Comparison of ENCODE assay signal across 20 cellular contexts in the genomic region with DNA sequence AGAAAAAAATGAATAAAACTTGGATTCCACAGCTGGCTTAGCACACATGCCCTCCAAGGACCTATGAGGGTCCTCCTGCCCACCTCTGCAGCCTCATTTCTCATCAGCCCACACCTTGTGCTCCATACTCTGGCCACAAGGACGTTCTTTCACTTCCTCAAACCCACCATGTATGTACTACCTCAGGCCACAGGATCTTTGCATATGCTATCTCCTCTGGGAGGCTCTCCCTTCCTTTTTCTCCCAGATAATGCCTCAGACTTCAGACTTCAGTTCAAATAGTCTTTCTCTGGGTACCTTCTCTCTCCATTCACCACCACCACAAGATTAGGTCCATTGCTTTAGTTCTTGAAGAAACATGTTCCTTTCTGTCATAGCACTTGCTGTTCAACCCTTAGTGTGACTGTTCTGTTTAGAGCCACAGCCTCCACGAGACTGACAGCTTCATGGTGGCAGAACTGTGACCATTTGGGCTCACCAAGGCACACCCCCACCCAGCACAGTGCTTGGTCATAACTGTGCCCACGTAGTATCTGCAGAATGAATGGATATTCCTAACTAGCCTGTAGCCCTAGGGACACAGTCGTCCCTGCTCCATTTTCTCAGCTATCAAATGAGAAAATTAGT.
A peak's percentile ranks its signal among the peaks of the same experiment; 100 is the strongest.
DNase-seq lines count a peak whose midpoint lies in the region; ATAC-seq and TF ChIP-seq lines count a peak whose summit lies in the region.
"Had no signal": no experiment of that assay in that cellular context is flagged by ENCODE, and none has a peak within 500 bp of the region (broad histone marks: within the 10 kb centered on the region; RNA-seq: fewer than 3 reads in every experiment).

No MANE protein-coding gene starts in this region.

- H3K27ac Mint-ChIP-seq in Caco-2 (ENCODE audit: unreplicated experiment) (peak overlapping the region; percentile 20), nephron (peak overlapping the region; percentile 7 to 83 (median 22))
- no peak overlapping the region for H3K27ac Mint-ChIP-seq in naive thymus-derived CD4-positive, alpha-beta T cell
- H3K27ac Mint-ChIP-seq in activated naive CD8-positive, alpha-beta T cell treated with anti-CD3 and anti-CD28 coated beads for 36 hours = no peak overlapping the region
- H3K27ac Mint-ChIP-seq: CD4-positive, CD25-positive, alpha-beta regulatory T cell; HFFc6 had no signal

- CTCF ChIA-PET in Caco-2 (lab: Charles Lee) = no interaction called here
- CTCF ChIA-PET in naive thymus-derived CD4-positive, alpha-beta T cell (lab: Charles Lee) = no interaction called here

- H3K9me3 ChIP-seq in Caco-2 (no peaks in the 10 kb centered on the region), OCI-LY3 (ENCODE audit: insufficient read depth, low read length) (no peaks in the 10 kb centered on the region)
- H3K9me3 ChIP-seq in naive thymus-derived CD4-positive, alpha-beta T cell (ENCODE audit: control insufficient read depth in 2 of 3, low read length in 3 of 3) = no peaks in the 10 kb centered on the region

- POLR2A ChIA-PET in Caco-2 (lab: Charles Lee) = no interaction called here
- POLR2A ChIA-PET in naive thymus-derived CD4-positive, alpha-beta T cell (lab: Charles Lee) = no interaction called here

- no TSS peak for BruUV-seq in Caco-2 (replicated peaks; lab: Mats Ljungman, UMichigan)

- intact Hi-C loops in Caco-2 (cut with micrococcal nuclease; ENCODE audit: unreplicated experiment) = loop anchor here (1.0 kb wide), 1 partner anchor 20 kb away; no protein-coding TSS in a partner anchor
- intact Hi-C loops in naive thymus-derived CD4-positive, alpha-beta T cell (cut with micrococcal nuclease) = no loop called here

- peak; percentile 69 for ATAC-seq in GM21423 (IDR thresholded peaks at IDR 0.05; ENCODE audit: unreplicated experiment)
- ATAC-seq in naive thymus-derived CD4-positive, alpha-beta T cell = no peak
- ATAC-seq in activated T-cell treated with anti-CD3 and anti-CD28 coated beads, Interleukin-2, amount 50 U/mL, for 4 hours = no peak

- H3K27me3 Mint-ChIP-seq in Caco-2 (ENCODE audit: insufficient read depth, unreplicated experiment) = peaks cover 2% of the 10 kb centered on the region
- H3K27me3 Mint-ChIP-seq in nephron (ENCODE audit: low read depth) = peaks cover 7% of the 10 kb centered on the region
- peaks cover 0 to 28% (median 13%) of the 10 kb centered on the region in 5 donors for H3K27me3 Mint-ChIP-seq in naive thymus-derived CD4-positive, alpha-beta T cell
- H3K27me3 Mint-ChIP-seq in activated T-cell treated with anti-CD3 and anti-CD28 coated beads, Interleukin-2, amount 50 U/mL, for 4 hours (ENCODE audit: low read depth) = peaks cover 15% of the 10 kb centered on the region
- no peaks in the 10 kb centered on the region for H3K27me3 Mint-ChIP-seq in activated naive CD8-positive, alpha-beta T cell treated with anti-CD3 and anti-CD28 coated beads for 36 hours

- H3K4me1 ChIP-seq in Caco-2 (peaks cover 16% of the 10 kb centered on the region), OCI-LY3 (ENCODE audit: low read length) (peaks cover 11% of the 10 kb centered on the region)
- no peaks in the 10 kb centered on the region for H3K4me1 ChIP-seq in naive thymus-derived CD4-positive, alpha-beta T cell (ENCODE audit: control insufficient read depth in 2 of 2, insufficient read depth in 2 of 2, low read length in 2 of 2)

- H2AFZ ChIP-seq in OCI-LY3 (ENCODE audit: low read depth, low read length) = no peak overlapping the region

- no peak overlapping the region for H3K4me3 Mint-ChIP-seq in Caco-2 (ENCODE audit: unreplicated experiment)
- H3K4me3 Mint-ChIP-seq in nephron = no peak overlapping the region
- H3K4me3 Mint-ChIP-seq in naive thymus-derived CD4-positive, alpha-beta T cell = no peak overlapping the region
- no peak overlapping the region for H3K4me3 Mint-ChIP-seq in activated T-cell treated with anti-CD3 and anti-CD28 coated beads, Interleukin-2, amount 50 U/mL, for 4 hours
- no peak overlapping the region for H3K4me3 Mint-ChIP-seq in activated naive CD8-positive, alpha-beta T cell treated with anti-CD3 and anti-CD28 coated beads for 36 hours
- H3K4me3 Mint-ChIP-seq: CD4-positive, CD25-positive, alpha-beta regulatory T cell; HFFc6 had no signal

- no peaks in the 10 kb centered on the region for H3K36me3 Mint-ChIP-seq in Caco-2 (ENCODE audit: insufficient read depth, unreplicated experiment)
- no peaks in the 10 kb centered on the region for H3K36me3 Mint-ChIP-seq in nephron (ENCODE audit: low read depth)
- no peaks in the 10 kb centered on the region for H3K36me3 Mint-ChIP-seq in naive thymus-derived CD4-positive, alpha-beta T cell
- H3K36me3 Mint-ChIP-seq in activated T-cell treated with anti-CD3 and anti-CD28 coated beads, Interleukin-2, amount 50 U/mL, for 4 hours (ENCODE audit: insufficient read depth) = no peaks in the 10 kb centered on the region
- no peaks in the 10 kb centered on the region for H3K36me3 Mint-ChIP-seq in activated naive CD8-positive, alpha-beta T cell treated with anti-CD3 and anti-CD28 coated beads for 36 hours
- H3K36me3 Mint-ChIP-seq: CD4-positive, CD25-positive, alpha-beta regulatory T cell had no signal

- no peak overlapping the region for H3K4me3 ChIP-seq in Caco-2 (ENCODE audit: low read depth, low read length)
- H3K4me3 ChIP-seq in OCI-LY3 (ENCODE audit: low read length) = no peak overlapping the region
- H3K4me3 ChIP-seq in naive thymus-derived CD4-positive, alpha-beta T cell (ENCODE audit: low read length) = no peak overlapping the region

- H3K9me3 Mint-ChIP-seq in Caco-2 (ENCODE audit: unreplicated experiment) (no peaks in the 10 kb centered on the region), nephron (no peaks in the 10 kb centered on the region)
- no peaks in the 10 kb centered on the region for H3K9me3 Mint-ChIP-seq in naive thymus-derived CD4-positive, alpha-beta T cell
- H3K9me3 Mint-ChIP-seq in activated T-cell treated with anti-CD3 and anti-CD28 coated beads, Interleukin-2, amount 50 U/mL, for 4 hours = no peaks in the 10 kb centered on the region
- no peaks in the 10 kb centered on the region for H3K9me3 Mint-ChIP-seq in activated naive CD8-positive, alpha-beta T cell treated with anti-CD3 and anti-CD28 coated beads for 36 hours
- H3K9me3 Mint-ChIP-seq: CD4-positive, CD25-positive, alpha-beta regulatory T cell; HFFc6 had no signal

- no peak overlapping the region for H3K27ac ChIP-seq in OCI-LY3 (ENCODE audit: low read length)
- no peak overlapping the region for H3K27ac ChIP-seq in naive thymus-derived CD4-positive, alpha-beta T cell (ENCODE audit: low read depth, low read length)
- H3K27ac ChIP-seq: KMS-11 had no signal

- no peak overlapping the region for H3K9ac ChIP-seq in OCI-LY3 (ENCODE audit: low read length)
- H3K9ac ChIP-seq: KMS-11 had no signal

- H3K36me3 ChIP-seq in Caco-2 (ENCODE audit: control insufficient read depth, insufficient read depth, low read length) (no peaks in the 10 kb centered on the region), OCI-LY3 (replicated peaks; ENCODE audit: low read depth, low read length) (no peaks in the 10 kb centered on the region)
- H3K36me3 ChIP-seq in naive thymus-derived CD4-positive, alpha-beta T cell (ENCODE audit: control insufficient read depth in 2 of 3, insufficient read depth in 3 of 3, low read length in 3 of 3) = no peaks in the 10 kb centered on the region

- no peaks in the 10 kb centered on the region for H4K20me1 ChIP-seq in OCI-LY3 (ENCODE audit: insufficient read depth, low read length)

- H3K27me3 ChIP-seq in Caco-2 (replicated peaks; ENCODE audit: control insufficient read depth, insufficient read depth, low read length) (no peaks in the 10 kb centered on the region), OCI-LY3 (ENCODE audit: low read depth, low read length) (peaks cover 25% of the 10 kb centered on the region)
- H3K27me3 ChIP-seq in naive thymus-derived CD4-positive, alpha-beta T cell (ENCODE audit: control insufficient read depth in 2 of 2, insufficient read depth in 2 of 2, low read length in 2 of 2) = no peaks in the 10 kb centered on the region

- H3K4me1 Mint-ChIP-seq in Caco-2 (ENCODE audit: low read depth, unreplicated experiment) = peaks cover 23% of the 10 kb centered on the region
- H3K4me1 Mint-ChIP-seq in nephron = peaks cover 21% of the 10 kb centered on the region
- no peaks in the 10 kb centered on the region for H3K4me1 Mint-ChIP-seq in naive thymus-derived CD4-positive, alpha-beta T cell
- no peaks in the 10 kb centered on the region for H3K4me1 Mint-ChIP-seq in activated T-cell treated with anti-CD3 and anti-CD28 coated beads, Interleukin-2, amount 50 U/mL, for 4 hours (ENCODE audit: low read depth)
- H3K4me1 Mint-ChIP-seq in activated naive CD8-positive, alpha-beta T cell treated with anti-CD3 and anti-CD28 coated beads for 36 hours = no peaks in the 10 kb centered on the region
- H3K4me1 Mint-ChIP-seq: CD4-positive, CD25-positive, alpha-beta regulatory T cell had no signal

- H3K79me2 ChIP-seq in OCI-LY3 (ENCODE audit: low read length) = no peaks in the 10 kb centered on the region

- TF ChIP-seq CTCF in Caco-2 (IDR thresholded peaks at IDR 0.05; ENCODE audit: insufficient read depth in 1 of 2, low read depth in 1 of 2, low read length in 1 of 2, severe bottlenecking in 1 of 2, unreplicated experiment in 1 of 2) (no peak), OCI-LY3 (IDR thresholded peaks at IDR 0.05; ENCODE audit: low read depth, low read length) (no peak), nephron (IDR thresholded peaks at IDR 0.05; ENCODE audit: unreplicated experiment in 3 of 3) (no peak)

- H3K4me2 ChIP-seq in OCI-LY3 (ENCODE audit: low read length) = 0 out of 2 replicates have a peak overlapping the region, but pooled peaks have one; percentile 7
- H3K4me2 ChIP-seq: KMS-11 had no signal

- DNase-seq in Caco-2 (no peak), NCI-H446 treated with DMSO at 0.1 percent for 48 hours (lab: John Stamatoyannopoulos, UW) (no peak)
- no peak for DNase-seq in naive thymus-derived CD4-positive, alpha-beta T cell
- no peak for DNase-seq in activated T-cell treated with anti-CD3 and anti-CD28 coated beads, Interleukin-2, amount 50 U/mL, for 4 hours
- DNase-seq in activated naive CD8-positive, alpha-beta T cell treated with anti-CD3 and anti-CD28 coated beads for 36 hours = no peak
- DNase-seq: Calu3; CD4-positive, CD25-positive, alpha-beta regulatory T cell; DMS53; GOT3; NCI-H1092 treated with DMSO at 0.1 percent for 48 hours; NCI-H187; NCI-H345; NCI-H526 treated with DMSO at 0.1 percent for 48 hours; SIG-M5; SW 1271 had no signal

Comparison
In these comparisons a context has a peak if more than half of its experiments do, and no peak if none do; other contexts are left out.
1. H3K27ac Mint-ChIP-seq: peak in Caco-2 (single experiment) and nephron (3 of 3); none in naive thymus-derived CD4-positive, alpha-beta T cell (0 of 9) and activated naive CD8-positive, alpha-beta T cell treated with anti-CD3 and anti-CD28 coated beads for 36 hours (single experiment).